22 cellular contexts compared by ENCODE assay signal in genomic region chr17:73313526-73314127, GRCh38. TPM values are rescaled to one million over a fixed set of nuclear protein-coding genes. Genes with fewer than 3 reads are reported as not detected.
A peak's percentile ranks its signal among the peaks of the same experiment; 100 is the strongest.
DNase-seq lines count a peak whose midpoint lies in the region; ATAC-seq, FAIRE-seq and TF ChIP-seq lines count a peak whose summit lies in the region.
"Had no signal": no experiment of that assay in that cellular context is flagged by ENCODE, and none has a peak within 500 bp of the region (broad histone marks: within the 10 kb centered on the region; RNA-seq: fewer than 3 reads in every experiment).

No MANE protein-coding gene starts in this region.

- H2AFZ ChIP-seq in K562 (ENCODE audit: low read depth, low read length): no peak overlapping the region

- TF ChIP-seq EP300 in K562 (IDR thresholded peaks at IDR 0.05; ENCODE audit: low read length): no peak

- no peak for FAIRE-seq in K562 (lab: Jason Lieb, UNC)

- H3K4me2 ChIP-seq in K562 (ENCODE audit: insufficient read depth, low read length): no peak overlapping the region

- peaks cover 24% of the 10 kb centered on the region for H3K79me2 ChIP-seq in K562 (ENCODE audit: control insufficient read depth, insufficient read depth, low read length)

- POLR2A ChIA-PET in CD4-positive, alpha-beta memory T cell (lab: Charles Lee; ENCODE audit: partially characterized antibody): no interaction called here
- POLR2A ChIA-PET in K562 (lab: Yijun Ruan, JAX): interaction anchor here (0.6 kb wide), 1 partner anchor 553 kb away, joined by 3 read pairs; no protein-coding TSS in a partner anchor
- POLR2A ChIA-PET in activated CD4-positive, alpha-beta memory T cell treated with anti-CD3 and anti-CD28 coated beads, Interleukin-2, amount 10 ng/mL, durations not matched to agents 7 days and 5 days (lab: Charles Lee): no interaction called here

- peak overlapping the region in 7 of 8 donors; percentile 29 to 85 (median 39) for H3K4me3 Mint-ChIP-seq in CD4-positive, alpha-beta memory T cell
- H3K4me3 Mint-ChIP-seq in natural killer cell: peak overlapping the region; percentile 48
- no peak overlapping the region for H3K4me3 Mint-ChIP-seq in activated CD4-positive, alpha-beta memory T cell treated with anti-CD3 and anti-CD28 coated beads, Interleukin-2, amount 10 ng/mL, durations not matched to agents 7 days and 5 days
- H3K4me3 Mint-ChIP-seq: activated CD4-positive, alpha-beta memory T cell treated with anti-CD3 and anti-CD28 coated beads for 36 hours had no signal

- no peak overlapping the region for H3K27ac ChIP-seq in CD4-positive, alpha-beta memory T cell (ENCODE audit: low read depth, low read length)
- H3K27ac ChIP-seq in K562 (ENCODE audit: extremely low read depth, low read depth, low read length): no peak overlapping the region
- H3K27ac ChIP-seq: colonic mucosa, left lung had no signal

- no peaks in the 10 kb centered on the region for H3K27me3 ChIP-seq in CD4-positive, alpha-beta memory T cell (ENCODE audit: insufficient read depth, low read length)
- H3K27me3 ChIP-seq in HAP-1 (ENCODE audit: low read depth) (no peaks in the 10 kb centered on the region), K562 (ENCODE audit: control insufficient read depth in 2 of 2, insufficient read depth in 2 of 2, low read length in 2 of 2) (no peaks in the 10 kb centered on the region)
- H3K27me3 ChIP-seq: body of pancreas, colonic mucosa, left lung had no signal

- 49% methylated on average over 5 of the region's 8 CpGs for WGBS in K562 (ENCODE audit: insufficient coverage, low coverage, missing lambda C conversion rate)
- 79 to 85% methylated on average over 8 of the region's 8 CpGs for WGBS in lower leg skin, 2 donors

- no peaks in the 10 kb centered on the region for H3K27me3 Mint-ChIP-seq in CD4-positive, alpha-beta memory T cell
- H3K27me3 Mint-ChIP-seq in natural killer cell (ENCODE audit: low read depth in 2 of 2): peaks cover 0 to 3% of the 10 kb centered on the region in 2 donors
- peaks cover 5% of the 10 kb centered on the region for H3K27me3 Mint-ChIP-seq in activated CD4-positive, alpha-beta memory T cell treated with anti-CD3 and anti-CD28 coated beads, Interleukin-2, amount 10 ng/mL, durations not matched to agents 7 days and 5 days
- H3K27me3 Mint-ChIP-seq: activated CD4-positive, alpha-beta memory T cell treated with anti-CD3 and anti-CD28 coated beads for 36 hours had no signal

- H3K9me1 ChIP-seq in K562 (ENCODE audit: control insufficient read depth, insufficient read depth, low read length): peaks cover 3% of the 10 kb centered on the region

- H3K4me1 ChIP-seq in CD4-positive, alpha-beta memory T cell (ENCODE audit: insufficient read depth, low read length): peaks cover 15% of the 10 kb centered on the region
- H3K4me1 ChIP-seq in HAP-1: peaks cover 28% of the 10 kb centered on the region
- H3K4me1 ChIP-seq in K562 (replicated peaks in 1 of 2; ENCODE audit: control insufficient read depth in 2 of 2, insufficient read depth in 2 of 2, low read length in 2 of 2): peaks cover 28 to 51% of the 10 kb centered on the region in 2 experiments
- H3K4me1 ChIP-seq: colonic mucosa had no signal

- peak overlapping the region in 6 of 7 donors; percentile 6 to 84 (median 31) for H3K27ac Mint-ChIP-seq in CD4-positive, alpha-beta memory T cell
- H3K27ac Mint-ChIP-seq in natural killer cell: no peak overlapping the region
- no peak overlapping the region for H3K27ac Mint-ChIP-seq in activated CD4-positive, alpha-beta memory T cell treated with anti-CD3 and anti-CD28 coated beads, Interleukin-2, amount 10 ng/mL, durations not matched to agents 7 days and 5 days
- H3K27ac Mint-ChIP-seq: activated CD4-positive, alpha-beta memory T cell treated with anti-CD3 and anti-CD28 coated beads for 36 hours had no signal

- CTCF ChIA-PET in CD4-positive, alpha-beta memory T cell (lab: Charles Lee; ENCODE audit: partially characterized antibody): interaction anchor here (0.7 to 0.8 kb wide), 2 partner anchors 122 to 587 kb away, joined by 3 read pairs; no protein-coding TSS in a partner anchor
- CTCF ChIA-PET in K562 (lab: Yijun Ruan, JAX; ENCODE audit: low intra/inter-chr PET ratio): no interaction called here
- CTCF ChIA-PET in activated CD4-positive, alpha-beta memory T cell treated with anti-CD3 and anti-CD28 coated beads, Interleukin-2, amount 10 ng/mL, durations not matched to agents 7 days and 5 days (lab: Charles Lee): interaction anchor here (1.1 to 2.7 kb wide), 2 partner anchors 56 to 586 kb away, joined by 3 to 9 read pairs; no protein-coding TSS in a partner anchor

- intact Hi-C loops in CD4-positive, alpha-beta memory T cell (cut with micrococcal nuclease): no loop called here
- intact Hi-C loops in K562 (cut with micrococcal nuclease): loop anchor here (5.0 kb wide), 1 partner anchor 56 kb away; no protein-coding TSS in a partner anchor
- intact Hi-C loops in natural killer cell (cut with micrococcal nuclease): no loop called here
- intact Hi-C loops in lower leg skin (cut with DNase I; ENCODE audit: low total_unique reads): no loop called here

- no peaks in the 10 kb centered on the region for H3K36me3 ChIP-seq in CD4-positive, alpha-beta memory T cell (ENCODE audit: insufficient read depth, low read length)
- H3K36me3 ChIP-seq in HAP-1 (replicated peaks) (peaks cover 4% of the 10 kb centered on the region; the same call in 1 of the 2 replicates), K562 (ENCODE audit: control insufficient read depth, insufficient read depth, low read length) (no peaks in the 10 kb centered on the region)
- H3K36me3 ChIP-seq: colonic mucosa, left lung had no signal

- no peak for DNase-seq in CD4-positive, alpha-beta memory T cell
- DNase-seq in HAP-1 (ENCODE audit: low spot score in 2 of 2): peak; percentile 56 to 98
- DNase-seq in K562 (ENCODE audit: extremely low read depth in 1 of 4, low spot score in 3 of 4): no peak
- DNase-seq in natural killer cell: no peak
- DNase-seq in activated CD4-positive, alpha-beta memory T cell treated with anti-CD3 and anti-CD28 coated beads, Interleukin-2, amount 10 ng/mL, durations not matched to agents 7 days and 5 days: no peak
- no peak for DNase-seq in lower leg skin (ENCODE audit: low spot score in 2 of 2)
- DNase-seq in NCI-H1417 treated with DMSO at 0.1 percent for 48 hours (lab: John Stamatoyannopoulos, UW): no peak
- DNase-seq: activated CD4-positive, alpha-beta memory T cell treated with anti-CD3 and anti-CD28 coated beads for 36 hours; activated T-cell treated with anti-CD3 and anti-CD28 coated beads, Interleukin-2, amount 50 U/mL, for 1 hour; body of pancreas; colonic mucosa; head of caudate nucleus; Karpas-422; left lung; NCI-H1105; NCI-H2171; NCI-H526 treated with DMSO at 0.1 percent for 48 hours; occipital lobe; retina had no signal

- TF ChIP-seq CTCF in K562 (IDR thresholded peaks at IDR 0.05 in 2 of 3, conservative IDR thresholded peaks at IDR 0.05 in 1 of 3; ENCODE audit: insufficient read depth in 2 of 3, low read depth in 1 of 3, low read length in 3 of 3) (no peak), natural killer cell (IDR thresholded peaks at IDR 0.05) (no peak), lower leg skin (IDR thresholded peaks at IDR 0.05) (no peak)

- peaks cover 6 to 19% (median 13%) of the 10 kb centered on the region in 4 donors for H3K4me1 Mint-ChIP-seq in CD4-positive, alpha-beta memory T cell
- H3K4me1 Mint-ChIP-seq in natural killer cell: peaks cover 7 to 15% of the 10 kb centered on the region in 2 donors
- peaks cover 9% of the 10 kb centered on the region for H3K4me1 Mint-ChIP-seq in activated CD4-positive, alpha-beta memory T cell treated with anti-CD3 and anti-CD28 coated beads, Interleukin-2, amount 10 ng/mL, durations not matched to agents 7 days and 5 days

- H3K36me3 Mint-ChIP-seq in CD4-positive, alpha-beta memory T cell: peaks cover 0 to 2% of the 10 kb centered on the region in 2 donors
- no peaks in the 10 kb centered on the region for H3K36me3 Mint-ChIP-seq in natural killer cell
- no peaks in the 10 kb centered on the region for H3K36me3 Mint-ChIP-seq in activated CD4-positive, alpha-beta memory T cell treated with anti-CD3 and anti-CD28 coated beads, Interleukin-2, amount 10 ng/mL, durations not matched to agents 7 days and 5 days (ENCODE audit: low read depth)
- H3K36me3 Mint-ChIP-seq: activated CD4-positive, alpha-beta memory T cell treated with anti-CD3 and anti-CD28 coated beads for 36 hours had no signal

- H3K9ac ChIP-seq in K562 (ENCODE audit: insufficient read depth in 1 of 2, low read depth in 2 of 2, low read length in 2 of 2): no peak overlapping the region

- in situ Hi-C loops in HAP-1 (cut with MboI; ENCODE audit: low sequenced_read_pairs): loop anchor here (5.0 kb wide), 1 partner anchor 56 kb away; no protein-coding TSS in a partner anchor
- in situ Hi-C loops in K562 (cut with MboI): no loop called here

- TF ChIP-seq POLR2A in K562 (conservative IDR thresholded peaks at IDR 0.05) (no peak), lower leg skin (IDR thresholded peaks at IDR 0.05) (no peak)

- H3K9me3 Mint-ChIP-seq in CD4-positive, alpha-beta memory T cell: no peaks in the 10 kb centered on the region
- no peaks in the 10 kb centered on the region for H3K9me3 Mint-ChIP-seq in natural killer cell
- no peaks in the 10 kb centered on the region for H3K9me3 Mint-ChIP-seq in activated CD4-positive, alpha-beta memory T cell treated with anti-CD3 and anti-CD28 coated beads, Interleukin-2, amount 10 ng/mL, durations not matched to agents 7 days and 5 days
- H3K9me3 Mint-ChIP-seq: activated CD4-positive, alpha-beta memory T cell treated with anti-CD3 and anti-CD28 coated beads for 36 hours had no signal

- no peak for TF ChIP-seq RAD21 in K562 (CRISPR knock-in tag; conservative IDR thresholded peaks at IDR 0.05 in 1 of 2, IDR thresholded peaks at IDR 0.05 in 1 of 2)

- no peaks in the 10 kb centered on the region for H3K9me3 ChIP-seq in CD4-positive, alpha-beta memory T cell (ENCODE audit: control insufficient read depth in 1 of 2, low read length in 2 of 2)
- no peaks in the 10 kb centered on the region for H3K9me3 ChIP-seq in HAP-1
- H3K9me3 ChIP-seq in K562 (replicated peaks; ENCODE audit: control insufficient read depth, insufficient read depth, low read depth, low read length): no peaks in the 10 kb centered on the region
- H3K9me3 ChIP-seq: body of pancreas, colonic mucosa, left lung had no signal

- BruUV-seq in K562 (replicated peaks; lab: Mats Ljungman, UMichigan): no TSS peak

- ATAC-seq in K562 (no peak), natural killer cell (no peak)
- ATAC-seq: body of pancreas, left lung had no signal

- no peak overlapping the region for H3K4me3 ChIP-seq in CD4-positive, alpha-beta memory T cell (ENCODE audit: low read length in 2 of 2)
- H3K4me3 ChIP-seq in HAP-1 (no peak overlapping the region), K562 (no peak overlapping the region), lower leg skin (ENCODE audit: low read depth, poor library complexity, severe bottlenecking) (no peak overlapping the region)
- H3K4me3 ChIP-seq: body of pancreas, colonic mucosa, left lung had no signal

- no peaks in the 10 kb centered on the region for H4K20me1 ChIP-seq in K562 (replicated peaks; ENCODE audit: control insufficient read depth, insufficient read depth, low read length)

RNA-seq across cellular contexts. Expression of gene CDC42EP4, which starts 1.8 kb away (rescaled TPM):
- 1 to 10 TPM; 1.1 to 1.4 TPM for total RNA-seq in CD4-positive, alpha-beta memory T cell
- under 1 TPM; 0.37 to 0.92 TPM for polyA plus RNA-seq in CD4-positive, alpha-beta memory T cell
- 19.6 and 53.2 TPM in 2 replicates for total RNA-seq in K562 (2011; cell fraction: chromatin; rRNA removed; ENCODE audit: low replicate concordance)
- total RNA-seq in K562 (2011; cell fraction: nucleolus; rRNA removed): 40.4 and 45.0 TPM in 2 replicates
- total RNA-seq in K562 (2011; cell fraction: nucleoplasm; rRNA removed): 28.5 and 29.0 TPM in 2 replicates
- total RNA-seq in K562 (2014; rRNA removed) (16.1 and 19.9 TPM in 2 replicates), K562 (2014; rRNA removed; fragmentation: Illumina TruSeq; extraction: Trizol) (7.4 and 8.0 TPM in 2 replicates), K562 (2015; rRNA removed; fragmentation: Illumina TruSeq; extraction: Trizol) (15.9 TPM in 2 replicates), K562 (2021) (20.4 and 20.8 TPM in 2 replicates), natural killer cell (1 to 10 TPM; 2.5 to 9.6 (median 4.4) TPM), lower leg skin (10 to 100 TPM; 33.0 to 94.6 (median 69.7) TPM)
- polyA plus RNA-seq in K562 (2011; rRNA removed) (8.8 and 12.3 TPM in 2 replicates), K562 (2014; fragmentation: Illumina TruSeq; extraction: Trizol) (10.2 and 15.3 TPM in 2 replicates), K562 (2014; fragmentation: Nextera tagmentation; extraction: Ambion mirVana) (1 to 10 TPM in 1 of 2 experiments, under 1 TPM in 1; 0.65 to 1.1 TPM), K562 (2014; rRNA removed) (13.3 and 13.4 TPM in 2 replicates)
- polyA plus RNA-seq in K562 (2011; cell fraction: cytosol; rRNA removed): 9.2 and 35.2 TPM in 2 replicates
- 9.0 and 12.0 TPM in 2 replicates for polyA plus RNA-seq in K562 (2011; cell fraction: nucleus; rRNA removed)
- polyA plus RNA-seq in K562 (2012): 19.2 and 20.7 TPM in 2 replicates
- 7.4 and 13.8 TPM in 2 replicates for polyA minus RNA-seq in K562 (2011; rRNA and poly(A)+ RNA removed)
- polyA minus RNA-seq in K562 (2011; cell fraction: cytosol; rRNA and poly(A)+ RNA removed): 14.7 and 19.6 TPM in 2 replicates
- polyA minus RNA-seq in K562 (2011; cell fraction: nucleus; rRNA and poly(A)+ RNA removed): 19.3 and 19.4 TPM in 2 replicates
- total RNA-seq in activated CD4-positive, alpha-beta memory T cell treated with anti-CD3 and anti-CD28 coated beads, Interleukin-2, amount 10 ng/mL, durations not matched to agents 7 days and 5 days: 1 to 10 TPM; 3.6 to 3.8 TPM

RNA-seq across cellular contexts. Expression of gene CPSF4L, which starts 51.9 kb away (rescaled TPM):
- not detected for total RNA-seq in CD4-positive, alpha-beta memory T cell
- polyA plus RNA-seq in CD4-positive, alpha-beta memory T cell: not detected
- not detected in 2 replicates for total RNA-seq in K562 (2011; cell fraction: chromatin; rRNA removed; ENCODE audit: low replicate concordance)
- not detected in 2 replicates for total RNA-seq in K562 (2011; cell fraction: nucleolus; rRNA removed)
- total RNA-seq in K562 (2011; cell fraction: nucleoplasm; rRNA removed): not detected in 2 replicates
- not detected in 2 replicates for total RNA-seq in K562 (2014; rRNA removed)
- not detected in 2 replicates for total RNA-seq in K562 (2014; rRNA removed; fragmentation: Illumina TruSeq; extraction: Trizol)
- not detected in 2 replicates for total RNA-seq in K562 (2015; rRNA removed; fragmentation: Illumina TruSeq; extraction: Trizol)
- total RNA-seq in K562 (2021): not detected in 2 replicates
- not detected in 2 replicates for polyA plus RNA-seq in K562 (2011; rRNA removed)
- not detected in 2 replicates for polyA plus RNA-seq in K562 (2011; cell fraction: cytosol; rRNA removed)
- polyA plus RNA-seq in K562 (2011; cell fraction: nucleus; rRNA removed): 0.08 TPM in 1 of 2 replicates, not detected in the other
- not detected in 2 replicates for polyA plus RNA-seq in K562 (2012)
- not detected in 2 replicates for polyA plus RNA-seq in K562 (2014; fragmentation: Illumina TruSeq; extraction: Trizol)
- not detected for polyA plus RNA-seq in K562 (2014; fragmentation: Nextera tagmentation; extraction: Ambion mirVana)
- polyA plus RNA-seq in K562 (2014; rRNA removed): not detected in 2 replicates
- not detected in 2 replicates for polyA minus RNA-seq in K562 (2011; rRNA and poly(A)+ RNA removed)
- polyA minus RNA-seq in K562 (2011; cell fraction: cytosol; rRNA and poly(A)+ RNA removed): not detected in 2 replicates
- not detected in 2 replicates for polyA minus RNA-seq in K562 (2011; cell fraction: nucleus; rRNA and poly(A)+ RNA removed)
- not detected for total RNA-seq in natural killer cell
- total RNA-seq in activated CD4-positive, alpha-beta memory T cell treated with anti-CD3 and anti-CD28 coated beads, Interleukin-2, amount 10 ng/mL, durations not matched to agents 7 days and 5 days: not detected
- total RNA-seq in lower leg skin: not detected
- total RNA-seq: activated CD4-positive, alpha-beta memory T cell treated with anti-CD3 and anti-CD28 coated beads for 36 hours; body of pancreas; colonic mucosa; H4; left lung; occipital lobe; T-helper 1 cell treated with Interleukin-12 subunit alpha and Interleukin-12 subunit beta and Interleukin-4 antibody, amounts not matched to agents 30 ng/mL and 1 ng/mL, for 36 hours; ureter had no signal

Comparison
In these comparisons a context has a peak if more than half of its experiments do, and no peak if none do; other contexts are left out.
1. DNase-seq: peak in HAP-1 (2 of 2); none in CD4-positive, alpha-beta memory T cell (0 of 5), K562 (0 of 4), natural killer cell (single experiment), activated CD4-positive, alpha-beta memory T cell treated with anti-CD3 and anti-CD28 coated beads, Interleukin-2, amount 10 ng/mL, durations not matched to agents 7 days and 5 days (single experiment), lower leg skin (0 of 2) and NCI-H1417 treated with DMSO at 0.1 percent for 48 hours (single experiment).
2. H3K27ac Mint-ChIP-seq: peak in CD4-positive, alpha-beta memory T cell (6 of 7); none in natural killer cell (0 of 2) and activated CD4-positive, alpha-beta memory T cell treated with anti-CD3 and anti-CD28 coated beads, Interleukin-2, amount 10 ng/mL, durations not matched to agents 7 days and 5 days (single experiment).